In genomic region chr7:42107484-42107883, GRCh38 we compare ENCODE assay signal across 11 cellular contexts.
A peak's percentile ranks its signal among the peaks of the same experiment; 100 is the strongest.
DNase-seq lines count a peak whose midpoint lies in the region; ATAC-seq and TF ChIP-seq lines count a peak whose summit lies in the region.
"Had no signal": no experiment of that assay in that cellular context is flagged by ENCODE, and none has a peak within 500 bp of the region (broad histone marks: within the 10 kb centered on the region; RNA-seq: fewer than 3 reads in every experiment).

No MANE protein-coding gene starts in this region.

- peak; percentile 42 to 69 (median 53) for ATAC-seq in heart left ventricle
- ATAC-seq in activated CD4-positive, alpha-beta T cell treated with anti-CD3 and anti-CD28 coated beads for 36 hours, result no peak

- no peaks in the 10 kb centered on the region for H3K36me3 ChIP-seq in SJSA1
- no peaks in the 10 kb centered on the region for H3K36me3 ChIP-seq in heart left ventricle
- H3K36me3 ChIP-seq: stomach had no signal

- CTCF ChIA-PET in activated CD4-positive, alpha-beta T cell treated with anti-CD3 and anti-CD28 coated beads for 36 hours (lab: Charles Lee), result interaction anchor here (0.7 kb wide), 1 partner anchor 170 kb away, joined by 3 read pairs; no protein-coding TSS in a partner anchor

- WGBS in heart left ventricle, 4 donors, result 23 to 33% (median 29%) methylated on average over 5 of the region's 5 CpGs

- H3K4me3 Mint-ChIP-seq in activated CD4-positive, alpha-beta T cell treated with anti-CD3 and anti-CD28 coated beads for 36 hours, result no peak overlapping the region
- H3K4me3 Mint-ChIP-seq: IgD-negative memory B cell had no signal

- no peaks in the 10 kb centered on the region for H3K4me1 Mint-ChIP-seq in activated CD4-positive, alpha-beta T cell treated with anti-CD3 and anti-CD28 coated beads for 36 hours
- H3K4me1 Mint-ChIP-seq: IgD-negative memory B cell had no signal

- no peak overlapping the region for H3K27ac Mint-ChIP-seq in activated CD4-positive, alpha-beta T cell treated with anti-CD3 and anti-CD28 coated beads for 36 hours
- H3K27ac Mint-ChIP-seq: IgD-negative memory B cell had no signal

- H3K9me3 Mint-ChIP-seq in activated CD4-positive, alpha-beta T cell treated with anti-CD3 and anti-CD28 coated beads for 36 hours (ENCODE audit: low read depth), result no peaks in the 10 kb centered on the region
- H3K9me3 Mint-ChIP-seq: IgD-negative memory B cell had no signal

- H3K27me3 ChIP-seq in SJSA1 (replicated peaks) (no peaks in the 10 kb centered on the region), heart left ventricle (no peaks in the 10 kb centered on the region)
- H3K27me3 ChIP-seq: stomach had no signal

- H3K4me3 ChIP-seq in SJSA1, result no peak overlapping the region
- H3K4me3 ChIP-seq in heart left ventricle, result no peak overlapping the region
- H3K4me3 ChIP-seq: stomach had no signal

- TF ChIP-seq CTCF in heart left ventricle (IDR thresholded peaks at IDR 0.05), result no peak

- no peak for TF ChIP-seq POLR2A in heart left ventricle (IDR thresholded peaks at IDR 0.05)

- peaks cover 21% of the 10 kb centered on the region for H3K4me1 ChIP-seq in SJSA1 (replicated peaks)
- peaks cover 0 to 52% (median 33%) of the 10 kb centered on the region in 12 donors for H3K4me1 ChIP-seq in heart left ventricle

- no peaks in the 10 kb centered on the region for H3K9me3 ChIP-seq in SJSA1 (replicated peaks)
- no peaks in the 10 kb centered on the region for H3K9me3 ChIP-seq in heart left ventricle
- H3K9me3 ChIP-seq: stomach had no signal

- H3K27me3 Mint-ChIP-seq in activated CD4-positive, alpha-beta T cell treated with anti-CD3 and anti-CD28 coated beads for 36 hours, result peaks cover 2% of the 10 kb centered on the region

- no peaks in the 10 kb centered on the region for H3K36me3 Mint-ChIP-seq in activated CD4-positive, alpha-beta T cell treated with anti-CD3 and anti-CD28 coated beads for 36 hours (ENCODE audit: low read depth)
- H3K36me3 Mint-ChIP-seq: IgD-negative memory B cell had no signal

- H3K27ac ChIP-seq in SJSA1 (peak overlapping the region; percentile 37), heart left ventricle (peak overlapping the region in 1 of 12 donors; percentile 29)
- H3K27ac ChIP-seq: stomach had no signal

- POLR2A ChIA-PET in activated CD4-positive, alpha-beta T cell treated with anti-CD3 and anti-CD28 coated beads for 36 hours (lab: Charles Lee), result no interaction called here

- intact Hi-C loops in heart left ventricle (cut with DNase I), result no loop called here
- intact Hi-C loops in activated CD4-positive, alpha-beta T cell treated with anti-CD3 and anti-CD28 coated beads for 36 hours (cut with DNase I, micrococcal nuclease), result no loop called here

- DNase-seq in H4 (ENCODE audit: low spot score), result peak; percentile 73
- DNase-seq in SJSA1 (ENCODE audit: low read depth in 1 of 2, low spot score in 2 of 2), result peak; percentile 75 to 76
- DNase-seq in heart left ventricle, result peak in 2 of 5 donors; percentile 28 to 30
- DNase-seq in renal cortical epithelial cell (ENCODE audit: low read depth), result peak; percentile 21
- no peak for DNase-seq in stimulated activated CD4-positive, alpha-beta T cell treated with anti-CD3 and anti-CD28 coated beads, Interleukin-1b, Interleukin-23, amount 100 ng/mL, for 48 hours
- DNase-seq in activated effector memory CD4-positive, alpha-beta T cell treated with anti-CD3 and anti-CD28 coated beads, Interleukin-2, amount 50 U/mL, for 16 hours, result no peak
- no peak for DNase-seq in cerebellar cortex (ENCODE audit: low spot score)
- no peak for DNase-seq in activated CD4-positive, alpha-beta T cell treated with anti-CD3 and anti-CD28 coated beads for 36 hours
- DNase-seq: NCI-H2227 treated with DMSO at 0.1 percent for 48 hours, stomach had no signal

Comparison
In these comparisons a context has a peak if more than half of its experiments do, and no peak if none do; other contexts are left out.
1. DNase-seq: peak in H4 (single experiment), SJSA1 (2 of 2) and renal cortical epithelial cell (single experiment); none in stimulated activated CD4-positive, alpha-beta T cell treated with anti-CD3 and anti-CD28 coated beads, Interleukin-1b, Interleukin-23, amount 100 ng/mL, for 48 hours (single experiment), activated effector memory CD4-positive, alpha-beta T cell treated with anti-CD3 and anti-CD28 coated beads, Interleukin-2, amount 50 U/mL, for 16 hours (single experiment), cerebellar cortex (single experiment) and activated CD4-positive, alpha-beta T cell treated with anti-CD3 and anti-CD28 coated beads for 36 hours (single experiment).